ENCODE assay signal across 1 cellular context in the genomic region with DNA sequence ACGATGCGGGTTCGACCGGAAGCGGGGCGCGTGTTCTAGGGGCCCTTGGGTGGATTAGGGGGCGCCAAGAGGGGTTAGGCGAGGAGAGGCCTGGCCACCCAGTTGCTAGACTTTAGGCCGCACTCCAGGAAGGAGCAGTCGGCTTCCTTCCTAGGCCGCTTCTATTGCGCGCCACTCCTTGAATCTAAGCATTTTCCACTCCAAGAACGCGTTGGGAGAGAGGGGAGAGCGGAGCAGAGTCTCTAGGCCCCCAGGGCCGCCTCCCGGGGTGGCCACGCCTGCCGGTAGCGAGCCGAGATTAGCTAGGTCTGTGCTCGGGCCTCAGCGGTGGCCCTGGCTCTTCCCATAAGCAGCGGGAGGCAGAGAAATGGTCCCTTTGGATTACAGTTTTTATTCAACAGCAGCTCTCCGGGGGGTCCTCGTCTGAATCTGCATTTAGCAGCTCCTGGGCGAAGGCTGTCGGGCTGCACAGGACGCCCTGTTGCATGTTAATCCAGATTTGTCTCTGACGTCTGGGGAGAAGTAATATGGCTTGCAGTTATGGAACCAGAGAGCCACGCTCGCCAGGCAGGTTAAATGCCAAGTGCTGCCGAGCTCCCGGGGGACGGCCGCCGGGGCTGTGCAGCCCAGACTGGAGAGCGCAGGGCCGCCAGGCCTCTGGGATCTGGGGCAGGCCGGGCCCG.
TF ChIP-seq lines count a peak whose summit lies in the region.

No MANE protein-coding gene starts in this region.

TF ChIP-seq in H1, 55 proteins besides CTCF, POLR2A, EP300 and RAD21:
- TF ChIP-seq KDM4A (IDR thresholded peaks at IDR 0.05; ENCODE audit: low read depth, low read length, severe bottlenecking) (peak; percentile 62), KDM5A (IDR thresholded peaks at IDR 0.05; ENCODE audit: low read length) (no peak), SP2 (IDR thresholded peaks at IDR 0.05; ENCODE audit: low read length) (no peak), RNF2 (IDR thresholded peaks at IDR 0.05; ENCODE audit: borderline replicate concordance, low read depth, low read length, missing control alignments, poor library complexity, severe bottlenecking) (peak; percentile 38), HDAC6 (IDR thresholded peaks at IDR 0.05; ENCODE audit: low read depth, low read length) (no peak), EZH2 (IDR thresholded peaks at IDR 0.05; ENCODE audit: low read depth, low read length, severe bottlenecking) (peak; percentile 42), TBP (IDR thresholded peaks at IDR 0.05; ENCODE audit: low read depth, low read length) (0 out of 2 replicates have a peak, but pooled peaks have one; percentile 33), SUZ12 (IDR thresholded peaks at IDR 0.05; ENCODE audit: low read length) (peak; percentile 69; the same call in 1 of the 2 replicates), ASH2L (IDR thresholded peaks at IDR 0.05; ENCODE audit: low read length) (peak; percentile 69), CTBP2 (IDR thresholded peaks at IDR 0.05; ENCODE audit: borderline replicate concordance, insufficient read depth, insufficient read length, low read length) (peak; percentile 92)
- TF ChIP-seq, protein P1, sequence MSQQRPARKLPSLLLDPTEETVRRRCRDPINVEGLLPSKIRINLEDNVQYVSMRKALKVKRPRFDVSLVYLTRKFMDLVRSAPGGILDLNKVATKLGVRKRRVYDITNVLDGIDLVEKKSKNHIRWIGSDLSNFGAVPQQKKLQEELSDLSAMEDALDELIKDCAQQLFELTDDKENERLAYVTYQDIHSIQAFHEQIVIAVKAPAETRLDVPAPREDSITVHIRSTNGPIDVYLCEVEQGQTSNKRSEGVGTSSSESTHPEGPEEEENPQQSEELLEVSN (IDR thresholded peaks at IDR 0.05), result peak; percentile 1; the same call in 1 of the 2 replicates
- TF ChIP-seq, protein P2, sequence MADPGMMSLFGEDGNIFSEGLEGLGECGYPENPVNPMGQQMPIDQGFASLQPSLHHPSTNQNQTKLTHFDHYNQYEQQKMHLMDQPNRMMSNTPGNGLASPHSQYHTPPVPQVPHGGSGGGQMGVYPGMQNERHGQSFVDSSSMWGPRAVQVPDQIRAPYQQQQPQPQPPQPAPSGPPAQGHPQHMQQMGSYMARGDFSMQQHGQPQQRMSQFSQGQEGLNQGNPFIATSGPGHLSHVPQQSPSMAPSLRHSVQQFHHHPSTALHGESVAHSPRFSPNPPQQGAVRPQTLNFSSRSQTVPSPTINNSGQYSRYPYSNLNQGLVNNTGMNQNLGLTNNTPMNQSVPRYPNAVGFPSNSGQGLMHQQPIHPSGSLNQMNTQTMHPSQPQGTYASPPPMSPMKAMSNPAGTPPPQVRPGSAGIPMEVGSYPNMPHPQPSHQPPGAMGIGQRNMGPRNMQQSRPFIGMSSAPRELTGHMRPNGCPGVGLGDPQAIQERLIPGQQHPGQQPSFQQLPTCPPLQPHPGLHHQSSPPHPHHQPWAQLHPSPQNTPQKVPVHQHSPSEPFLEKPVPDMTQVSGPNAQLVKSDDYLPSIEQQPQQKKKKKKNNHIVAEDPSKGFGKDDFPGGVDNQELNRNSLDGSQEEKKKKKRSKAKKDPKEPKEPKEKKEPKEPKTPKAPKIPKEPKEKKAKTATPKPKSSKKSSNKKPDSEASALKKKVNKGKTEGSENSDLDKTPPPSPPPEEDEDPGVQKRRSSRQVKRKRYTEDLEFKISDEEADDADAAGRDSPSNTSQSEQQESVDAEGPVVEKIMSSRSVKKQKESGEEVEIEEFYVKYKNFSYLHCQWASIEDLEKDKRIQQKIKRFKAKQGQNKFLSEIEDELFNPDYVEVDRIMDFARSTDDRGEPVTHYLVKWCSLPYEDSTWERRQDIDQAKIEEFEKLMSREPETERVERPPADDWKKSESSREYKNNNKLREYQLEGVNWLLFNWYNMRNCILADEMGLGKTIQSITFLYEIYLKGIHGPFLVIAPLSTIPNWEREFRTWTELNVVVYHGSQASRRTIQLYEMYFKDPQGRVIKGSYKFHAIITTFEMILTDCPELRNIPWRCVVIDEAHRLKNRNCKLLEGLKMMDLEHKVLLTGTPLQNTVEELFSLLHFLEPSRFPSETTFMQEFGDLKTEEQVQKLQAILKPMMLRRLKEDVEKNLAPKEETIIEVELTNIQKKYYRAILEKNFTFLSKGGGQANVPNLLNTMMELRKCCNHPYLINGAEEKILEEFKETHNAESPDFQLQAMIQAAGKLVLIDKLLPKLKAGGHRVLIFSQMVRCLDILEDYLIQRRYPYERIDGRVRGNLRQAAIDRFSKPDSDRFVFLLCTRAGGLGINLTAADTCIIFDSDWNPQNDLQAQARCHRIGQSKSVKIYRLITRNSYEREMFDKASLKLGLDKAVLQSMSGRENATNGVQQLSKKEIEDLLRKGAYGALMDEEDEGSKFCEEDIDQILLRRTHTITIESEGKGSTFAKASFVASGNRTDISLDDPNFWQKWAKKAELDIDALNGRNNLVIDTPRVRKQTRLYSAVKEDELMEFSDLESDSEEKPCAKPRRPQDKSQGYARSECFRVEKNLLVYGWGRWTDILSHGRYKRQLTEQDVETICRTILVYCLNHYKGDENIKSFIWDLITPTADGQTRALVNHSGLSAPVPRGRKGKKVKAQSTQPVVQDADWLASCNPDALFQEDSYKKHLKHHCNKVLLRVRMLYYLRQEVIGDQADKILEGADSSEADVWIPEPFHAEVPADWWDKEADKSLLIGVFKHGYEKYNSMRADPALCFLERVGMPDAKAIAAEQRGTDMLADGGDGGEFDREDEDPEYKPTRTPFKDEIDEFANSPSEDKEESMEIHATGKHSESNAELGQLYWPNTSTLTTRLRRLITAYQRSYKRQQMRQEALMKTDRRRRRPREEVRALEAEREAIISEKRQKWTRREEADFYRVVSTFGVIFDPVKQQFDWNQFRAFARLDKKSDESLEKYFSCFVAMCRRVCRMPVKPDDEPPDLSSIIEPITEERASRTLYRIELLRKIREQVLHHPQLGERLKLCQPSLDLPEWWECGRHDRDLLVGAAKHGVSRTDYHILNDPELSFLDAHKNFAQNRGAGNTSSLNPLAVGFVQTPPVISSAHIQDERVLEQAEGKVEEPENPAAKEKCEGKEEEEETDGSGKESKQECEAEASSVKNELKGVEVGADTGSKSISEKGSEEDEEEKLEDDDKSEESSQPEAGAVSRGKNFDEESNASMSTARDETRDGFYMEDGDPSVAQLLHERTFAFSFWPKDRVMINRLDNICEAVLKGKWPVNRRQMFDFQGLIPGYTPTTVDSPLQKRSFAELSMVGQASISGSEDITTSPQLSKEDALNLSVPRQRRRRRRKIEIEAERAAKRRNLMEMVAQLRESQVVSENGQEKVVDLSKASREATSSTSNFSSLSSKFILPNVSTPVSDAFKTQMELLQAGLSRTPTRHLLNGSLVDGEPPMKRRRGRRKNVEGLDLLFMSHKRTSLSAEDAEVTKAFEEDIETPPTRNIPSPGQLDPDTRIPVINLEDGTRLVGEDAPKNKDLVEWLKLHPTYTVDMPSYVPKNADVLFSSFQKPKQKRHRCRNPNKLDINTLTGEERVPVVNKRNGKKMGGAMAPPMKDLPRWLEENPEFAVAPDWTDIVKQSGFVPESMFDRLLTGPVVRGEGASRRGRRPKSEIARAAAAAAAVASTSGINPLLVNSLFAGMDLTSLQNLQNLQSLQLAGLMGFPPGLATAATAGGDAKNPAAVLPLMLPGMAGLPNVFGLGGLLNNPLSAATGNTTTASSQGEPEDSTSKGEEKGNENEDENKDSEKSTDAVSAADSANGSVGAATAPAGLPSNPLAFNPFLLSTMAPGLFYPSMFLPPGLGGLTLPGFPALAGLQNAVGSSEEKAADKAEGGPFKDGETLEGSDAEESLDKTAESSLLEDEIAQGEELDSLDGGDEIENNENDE (IDR thresholded peaks at IDR 0.05; ENCODE audit: insufficient replicate concordance, low read length), result peak; percentile 5
- TF ChIP-seq, protein P3, sequence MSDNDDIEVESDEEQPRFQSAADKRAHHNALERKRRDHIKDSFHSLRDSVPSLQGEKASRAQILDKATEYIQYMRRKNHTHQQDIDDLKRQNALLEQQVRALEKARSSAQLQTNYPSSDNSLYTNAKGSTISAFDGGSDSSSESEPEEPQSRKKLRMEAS (IDR thresholded peaks at IDR 0.05), result peak; percentile 8; the same call in 1 of the 2 replicates
